ENCODE assay signal across 16 cellular contexts in the genomic region with DNA sequence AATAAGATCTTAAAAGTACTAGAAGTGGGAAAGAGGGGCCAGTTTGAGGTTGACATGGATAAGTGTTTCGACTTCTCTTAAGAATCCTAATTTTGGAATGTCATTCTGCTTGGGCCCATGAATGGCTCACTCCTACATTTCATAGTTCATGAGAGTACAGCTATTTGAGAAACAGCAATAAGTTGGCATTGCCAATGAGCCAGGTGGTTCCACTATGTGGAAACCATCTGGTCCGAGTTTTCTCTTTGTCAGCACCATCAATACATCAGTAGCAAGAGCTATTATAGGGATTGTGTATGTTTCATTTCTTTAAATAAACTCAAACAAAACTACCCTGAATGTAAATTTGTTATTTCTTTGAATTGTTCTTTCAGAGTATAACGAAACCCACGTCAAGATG.
DNase-seq lines count a peak whose midpoint lies in the region; ATAC-seq and TF ChIP-seq lines count a peak whose summit lies in the region.
"Had no signal": no experiment of that assay in that cellular context is flagged by ENCODE, and none has a peak within 500 bp of the region (broad histone marks: within the 10 kb centered on the region; RNA-seq: fewer than 3 reads in every experiment).

No MANE protein-coding gene starts in this region.

- peaks cover 40% of the 10 kb centered on the region for H3F3A ChIP-seq in MM.1S (ENCODE audit: insufficient read depth, low read length)

- no peaks in the 10 kb centered on the region for H3K27me3 Mint-ChIP-seq in activated CD4-positive, alpha-beta T cell treated with anti-CD3 and anti-CD28 coated beads, Interleukin-2, amount 10 ng/mL, durations not matched to agents 24 days and 14 days
- no peaks in the 10 kb centered on the region for H3K27me3 Mint-ChIP-seq in effector memory CD8-positive, alpha-beta T cell

- H3K4me2 ChIP-seq in MM.1S (ENCODE audit: low read depth, low read length) = peak overlapping the region; percentile 48
- H3K4me2 ChIP-seq: BLaER1 treated with 17β-estradiol and CSF1 and Interleukin-3, amounts not matched to agents 10 nM and 100 nM had no signal

- ATAC-seq in esophagus mucosa = no peak
- ATAC-seq in effector memory CD8-positive, alpha-beta T cell (replicated peaks) = no peak
- ATAC-seq in GM21576 (IDR thresholded peaks at IDR 0.05; ENCODE audit: unreplicated experiment) = no peak
- ATAC-seq in SK-N-SH treated with all-trans-retinoic acid at 6 μM for 48 hours = no peak
- ATAC-seq: CD8-positive, alpha-beta T cell had no signal

- peak overlapping the region; percentile 91 for H3K27ac ChIP-seq in MM.1S (ENCODE audit: low read length)
- H3K27ac ChIP-seq: BLaER1 treated with 17β-estradiol and CSF1 and Interleukin-3, amounts not matched to agents 10 nM and 100 nM; GM23248 had no signal

- H3K4me1 ChIP-seq in MM.1S (ENCODE audit: low read length) = peaks cover 46% of the 10 kb centered on the region

- no peaks in the 10 kb centered on the region for H3K79me2 ChIP-seq in MM.1S (ENCODE audit: low read length)

- H3K27ac Mint-ChIP-seq in activated CD4-positive, alpha-beta T cell treated with anti-CD3 and anti-CD28 coated beads, Interleukin-2, amount 10 ng/mL, durations not matched to agents 24 days and 14 days = no peak overlapping the region
- no peak overlapping the region for H3K27ac Mint-ChIP-seq in effector memory CD8-positive, alpha-beta T cell
- H3K27ac Mint-ChIP-seq: B cell; CD8-positive, alpha-beta T cell had no signal

- H3K9ac ChIP-seq in MM.1S (ENCODE audit: low read length) = no peak overlapping the region; the same call in 1 of the 2 replicates
- H3K9ac ChIP-seq: BLaER1 treated with 17β-estradiol and CSF1 and Interleukin-3, amounts not matched to agents 10 nM and 100 nM; GM23248 had no signal

- no peaks in the 10 kb centered on the region for H3K4me1 Mint-ChIP-seq in activated CD4-positive, alpha-beta T cell treated with anti-CD3 and anti-CD28 coated beads, Interleukin-2, amount 10 ng/mL, durations not matched to agents 24 days and 14 days
- no peaks in the 10 kb centered on the region for H3K4me1 Mint-ChIP-seq in effector memory CD8-positive, alpha-beta T cell (ENCODE audit: low read depth in 2 of 2)

- intact Hi-C loops in activated CD4-positive, alpha-beta T cell treated with anti-CD3 and anti-CD28 coated beads, Interleukin-2, amount 10 ng/mL, durations not matched to agents 24 days and 14 days (cut with micrococcal nuclease) = no loop called here

- no peaks in the 10 kb centered on the region for H3K9me3 Mint-ChIP-seq in activated CD4-positive, alpha-beta T cell treated with anti-CD3 and anti-CD28 coated beads, Interleukin-2, amount 10 ng/mL, durations not matched to agents 24 days and 14 days
- no peaks in the 10 kb centered on the region for H3K9me3 Mint-ChIP-seq in effector memory CD8-positive, alpha-beta T cell
- H3K9me3 Mint-ChIP-seq: CD8-positive, alpha-beta T cell had no signal

- H3K9me2 ChIP-seq in MM.1S (replicated peaks; ENCODE audit: insufficient read depth, low read length) = no peaks in the 10 kb centered on the region

- no peaks in the 10 kb centered on the region for H3K36me3 ChIP-seq in MM.1S (replicated peaks; ENCODE audit: insufficient read depth, low read length)
- H3K36me3 ChIP-seq: BLaER1 treated with 17β-estradiol and CSF1 and Interleukin-3, amounts not matched to agents 10 nM and 100 nM; HAP-1 had no signal

- no peaks in the 10 kb centered on the region for H4K20me1 ChIP-seq in MM.1S (ENCODE audit: insufficient read depth, low read length)
- H4K20me1 ChIP-seq: BLaER1 treated with 17β-estradiol and CSF1 and Interleukin-3, amounts not matched to agents 10 nM and 100 nM had no signal

- H3K4me3 ChIP-seq in MM.1S (ENCODE audit: low read length) = no peak overlapping the region
- H3K4me3 ChIP-seq: BLaER1 treated with 17β-estradiol and CSF1 and Interleukin-3, amounts not matched to agents 10 nM and 100 nM; GM23248; HAP-1 had no signal

- TF ChIP-seq CTCF in MM.1S (IDR thresholded peaks at IDR 0.05; ENCODE audit: low read length) = no peak

- H2AFZ ChIP-seq in MM.1S (ENCODE audit: low read length) = no peak overlapping the region
- H2AFZ ChIP-seq: GM23248 had no signal

- no peaks in the 10 kb centered on the region for H3K9me3 ChIP-seq in MM.1S (replicated peaks; ENCODE audit: insufficient read depth, low read length)
- H3K9me3 ChIP-seq: BLaER1 treated with 17β-estradiol and CSF1 and Interleukin-3, amounts not matched to agents 10 nM and 100 nM; HAP-1 had no signal

- peak; percentile 0 for DNase-seq in activated CD4-positive, alpha-beta T cell treated with anti-CD3 and anti-CD28 coated beads, Interleukin-2, amount 10 ng/mL, durations not matched to agents 24 days and 14 days
- DNase-seq in activated CD4-positive, alpha-beta T cell treated with anti-CD3 and anti-CD28 coated beads, Interleukin-2, amount 50 U/mL, for 4 hours = no peak
- peak; percentile 81 for DNase-seq in MM.1S
- peak; percentile 24 to 72 for DNase-seq in cerebellar nuclear complex (lab: John Stamatoyannopoulos, UW)
- DNase-seq in effector memory CD8-positive, alpha-beta T cell = no peak
- DNase-seq: 8988T; Calu3; CD8-positive, alpha-beta T cell; GDM1; GM23248 had no signal

- H3K36me3 Mint-ChIP-seq in activated CD4-positive, alpha-beta T cell treated with anti-CD3 and anti-CD28 coated beads, Interleukin-2, amount 10 ng/mL, durations not matched to agents 24 days and 14 days (ENCODE audit: low read depth) = no peaks in the 10 kb centered on the region
- no peaks in the 10 kb centered on the region for H3K36me3 Mint-ChIP-seq in effector memory CD8-positive, alpha-beta T cell (ENCODE audit: insufficient read depth)
- H3K36me3 Mint-ChIP-seq: CD8-positive, alpha-beta T cell had no signal

- H3K4me3 Mint-ChIP-seq in activated CD4-positive, alpha-beta T cell treated with anti-CD3 and anti-CD28 coated beads, Interleukin-2, amount 10 ng/mL, durations not matched to agents 24 days and 14 days = no peak overlapping the region
- H3K4me3 Mint-ChIP-seq in effector memory CD8-positive, alpha-beta T cell = no peak overlapping the region
- H3K4me3 Mint-ChIP-seq: B cell; CD8-positive, alpha-beta T cell had no signal

- no peaks in the 10 kb centered on the region for H3K27me3 ChIP-seq in MM.1S (replicated peaks; ENCODE audit: insufficient read depth, low read length)
- H3K27me3 ChIP-seq: BLaER1 treated with 17β-estradiol and CSF1 and Interleukin-3, amounts not matched to agents 10 nM and 100 nM had no signal

TF ChIP-seq in SK-N-SH treated with all-trans-retinoic acid at 6 μM for 48 hours, 23 proteins besides CTCF, POLR2A, EP300 and RAD21:
- TF ChIP-seq, protein P1, sequence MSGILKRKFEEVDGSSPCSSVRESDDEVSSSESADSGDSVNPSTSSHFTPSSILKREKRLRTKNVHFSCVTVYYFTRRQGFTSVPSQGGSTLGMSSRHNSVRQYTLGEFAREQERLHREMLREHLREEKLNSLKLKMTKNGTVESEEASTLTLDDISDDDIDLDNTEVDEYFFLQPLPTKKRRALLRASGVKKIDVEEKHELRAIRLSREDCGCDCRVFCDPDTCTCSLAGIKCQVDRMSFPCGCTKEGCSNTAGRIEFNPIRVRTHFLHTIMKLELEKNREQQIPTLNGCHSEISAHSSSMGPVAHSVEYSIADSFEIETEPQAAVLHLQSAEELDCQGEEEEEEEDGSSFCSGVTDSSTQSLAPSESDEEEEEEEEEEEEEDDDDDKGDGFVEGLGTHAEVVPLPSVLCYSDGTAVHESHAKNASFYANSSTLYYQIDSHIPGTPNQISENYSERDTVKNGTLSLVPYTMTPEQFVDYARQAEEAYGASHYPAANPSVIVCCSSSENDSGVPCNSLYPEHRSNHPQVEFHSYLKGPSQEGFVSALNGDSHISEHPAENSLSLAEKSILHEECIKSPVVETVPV (CRISPR knock-in tag; IDR thresholded peaks at IDR 0.05) = no peak
- TF ChIP-seq RARB (CRISPR knock-in tag; IDR thresholded peaks at IDR 0.05) (no peak), ZFP30 (CRISPR knock-in tag; IDR thresholded peaks at IDR 0.05) (no peak), CSDC2 (CRISPR knock-in tag; IDR thresholded peaks at IDR 0.05) (no peak), GLIS3 (CRISPR knock-in tag; IDR thresholded peaks at IDR 0.05) (no peak), ISL1 (CRISPR knock-in tag; IDR thresholded peaks at IDR 0.05) (no peak), ZNF565 (CRISPR knock-in tag; conservative IDR thresholded peaks at IDR 0.05; ENCODE audit: low read depth) (no peak), OSR1 (CRISPR knock-in tag; IDR thresholded peaks at IDR 0.05) (no peak), BACH2 (CRISPR knock-in tag; IDR thresholded peaks at IDR 0.05; ENCODE audit: borderline replicate concordance) (no peak), ARNTL (CRISPR knock-in tag; IDR thresholded peaks at IDR 0.05; ENCODE audit: borderline replicate concordance, low read depth) (no peak)
- TF ChIP-seq, protein P2, sequence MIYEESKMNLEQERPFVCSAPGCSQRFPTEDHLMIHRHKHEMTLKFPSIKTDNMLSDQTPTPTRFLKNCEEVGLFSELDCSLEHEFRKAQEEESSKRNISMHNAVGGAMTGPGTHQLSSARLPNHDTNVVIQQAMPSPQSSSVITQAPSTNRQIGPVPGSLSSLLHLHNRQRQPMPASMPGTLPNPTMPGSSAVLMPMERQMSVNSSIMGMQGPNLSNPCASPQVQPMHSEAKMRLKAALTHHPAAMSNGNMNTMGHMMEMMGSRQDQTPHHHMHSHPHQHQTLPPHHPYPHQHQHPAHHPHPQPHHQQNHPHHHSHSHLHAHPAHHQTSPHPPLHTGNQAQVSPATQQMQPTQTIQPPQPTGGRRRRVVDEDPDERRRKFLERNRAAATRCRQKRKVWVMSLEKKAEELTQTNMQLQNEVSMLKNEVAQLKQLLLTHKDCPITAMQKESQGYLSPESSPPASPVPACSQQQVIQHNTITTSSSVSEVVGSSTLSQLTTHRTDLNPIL (CRISPR knock-in tag; IDR thresholded peaks at IDR 0.05; ENCODE audit: low read depth) = no peak
- TF ChIP-seq, protein P3, sequence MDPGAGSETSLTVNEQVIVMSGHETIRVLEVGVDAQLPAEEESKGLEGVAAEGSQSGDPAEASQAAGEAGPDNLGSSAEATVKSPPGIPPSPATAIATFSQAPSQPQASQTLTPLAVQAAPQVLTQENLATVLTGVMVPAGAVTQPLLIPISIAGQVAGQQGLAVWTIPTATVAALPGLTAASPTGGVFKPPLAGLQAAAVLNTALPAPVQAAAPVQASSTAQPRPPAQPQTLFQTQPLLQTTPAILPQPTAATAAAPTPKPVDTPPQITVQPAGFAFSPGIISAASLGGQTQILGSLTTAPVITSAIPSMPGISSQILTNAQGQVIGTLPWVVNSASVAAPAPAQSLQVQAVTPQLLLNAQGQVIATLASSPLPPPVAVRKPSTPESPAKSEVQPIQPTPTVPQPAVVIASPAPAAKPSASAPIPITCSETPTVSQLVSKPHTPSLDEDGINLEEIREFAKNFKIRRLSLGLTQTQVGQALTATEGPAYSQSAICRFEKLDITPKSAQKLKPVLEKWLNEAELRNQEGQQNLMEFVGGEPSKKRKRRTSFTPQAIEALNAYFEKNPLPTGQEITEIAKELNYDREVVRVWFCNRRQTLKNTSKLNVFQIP (CRISPR knock-in tag; IDR thresholded peaks at IDR 0.05; ENCODE audit: borderline replicate concordance, low read depth) = no peak

Comparison
In these comparisons a context has a peak if more than half of its experiments do, and no peak if none do; other contexts are left out.
1. DNase-seq: peak in activated CD4-positive, alpha-beta T cell treated with anti-CD3 and anti-CD28 coated beads, Interleukin-2, amount 10 ng/mL, durations not matched to agents 24 days and 14 days (single experiment), MM.1S (single experiment) and cerebellar nuclear complex (2 of 2); none in activated CD4-positive, alpha-beta T cell treated with anti-CD3 and anti-CD28 coated beads, Interleukin-2, amount 50 U/mL, for 4 hours (0 of 2) and effector memory CD8-positive, alpha-beta T cell (0 of 3).